ENCODE assay signal across 13 cellular contexts in genomic region chr5:2753452-2754409, GRCh38. TPM values are rescaled to one million over a fixed set of nuclear protein-coding genes. Genes with fewer than 3 reads are reported as not detected.
DNase-seq lines count a peak whose midpoint lies in the region; ATAC-seq and TF ChIP-seq lines count a peak whose summit lies in the region.
"Had no signal": no experiment of that assay in that cellular context is flagged by ENCODE, and none has a peak within 500 bp of the region (broad histone marks: within the 10 kb centered on the region; RNA-seq: fewer than 3 reads in every experiment).

No MANE protein-coding gene starts in this region.

- H3K4me3 ChIP-seq in GM23338 = peak overlapping the region; percentile 95
- no peak overlapping the region for H3K4me3 ChIP-seq in esophagus muscularis mucosa
- H3K4me3 ChIP-seq: thoracic aorta had no signal

- H3K9me2 ChIP-seq in GM23338 (ENCODE audit: insufficient read depth) = no peaks in the 10 kb centered on the region
- H3K9me2 ChIP-seq: SK-N-SH had no signal

- H3K27ac Mint-ChIP-seq in GM23338 (no peak overlapping the region), progenitor cell of endocrine pancreas (peak overlapping the region; percentile 10)
- H3K27ac Mint-ChIP-seq in activated naive CD4-positive, alpha-beta T cell treated with anti-CD3 and anti-CD28 coated beads for 36 hours = no peak overlapping the region

- peaks cover 27% of the 10 kb centered on the region for H3F3A ChIP-seq in GM23338 (replicated peaks; ENCODE audit: low read depth)

- peaks cover 8% of the 10 kb centered on the region for H3K79me2 ChIP-seq in GM23338 (replicated peaks; ENCODE audit: insufficient read depth)

- H3K27me3 Mint-ChIP-seq in GM23338 (ENCODE audit: insufficient read depth, low read depth, poor library complexity) = peaks cover 79% of the 10 kb centered on the region
- H3K27me3 Mint-ChIP-seq in progenitor cell of endocrine pancreas = peaks cover 73% of the 10 kb centered on the region
- peaks cover 66% of the 10 kb centered on the region for H3K27me3 Mint-ChIP-seq in activated naive CD4-positive, alpha-beta T cell treated with anti-CD3 and anti-CD28 coated beads for 36 hours (ENCODE audit: low read depth)

- H3K36me3 ChIP-seq in GM23338 (ENCODE audit: insufficient read depth) (no peaks in the 10 kb centered on the region), esophagus muscularis mucosa (no peaks in the 10 kb centered on the region)
- H3K36me3 ChIP-seq: thoracic aorta had no signal

- peaks cover 46% of the 10 kb centered on the region for H3K4me1 Mint-ChIP-seq in GM23338
- peaks cover 13% of the 10 kb centered on the region for H3K4me1 Mint-ChIP-seq in progenitor cell of endocrine pancreas (ENCODE audit: low read depth)
- H3K4me1 Mint-ChIP-seq in activated naive CD4-positive, alpha-beta T cell treated with anti-CD3 and anti-CD28 coated beads for 36 hours (ENCODE audit: low read depth) = peaks cover 31% of the 10 kb centered on the region

- intact Hi-C loops in esophagus muscularis mucosa (cut with DNase I) = no loop called here
- intact Hi-C loops in activated naive CD4-positive, alpha-beta T cell treated with anti-CD3 and anti-CD28 coated beads for 36 hours (cut with micrococcal nuclease) = loop anchor here (5.0 kb wide), 1 partner anchor 849 kb away; no protein-coding TSS in a partner anchor

- DNase-seq in GM23338 (ENCODE audit: low spot score) = peak; percentile 60
- DNase-seq in NCI-H526 treated with DMSO at 0.1 percent for 48 hours (lab: John Stamatoyannopoulos, UW) = peak; percentile 56
- DNase-seq in esophagus muscularis mucosa (ENCODE audit: extremely low spot score) = peak; percentile 74
- DNase-seq in progenitor cell of endocrine pancreas (ENCODE audit: low spot score, unreplicated experiment) = no peak
- no peak for DNase-seq in activated naive CD4-positive, alpha-beta T cell treated with anti-CD3 and anti-CD28 coated beads for 36 hours
- DNase-seq: activated CD4-positive, CD25-positive, alpha-beta regulatory T cell treated with anti-CD3 and anti-CD28 coated beads, Interleukin-2, amount 50 U/mL, for 72 hours; cerebellar nuclear complex; kidney; NCI-H82; SK-N-SH had no signal

- no peaks in the 10 kb centered on the region for H3K9me3 ChIP-seq in esophagus muscularis mucosa
- H3K9me3 ChIP-seq: SK-N-SH, thoracic aorta had no signal

- no peak for TF ChIP-seq EP300 in esophagus muscularis mucosa (IDR thresholded peaks at IDR 0.05)

- H3K27ac ChIP-seq in GM23338 (ENCODE audit: low read depth) (no peak overlapping the region), esophagus muscularis mucosa (replicated peaks in 1 of 4) (no peak overlapping the region)
- H3K27ac ChIP-seq: thoracic aorta had no signal

- WGBS in esophagus muscularis mucosa = 4% methylated on average over 27 of the region's 29 CpGs

- TF ChIP-seq CTCF in GM23338 (conservative IDR thresholded peaks at IDR 0.05; ENCODE audit: low read depth in 2 of 2) (no peak), esophagus muscularis mucosa (IDR thresholded peaks at IDR 0.05) (no peak), progenitor cell of endocrine pancreas (IDR thresholded peaks at IDR 0.05; ENCODE audit: unreplicated experiment) (no peak)

- peaks cover 81% of the 10 kb centered on the region for H3K27me3 ChIP-seq in GM23338 (ENCODE audit: insufficient read depth)
- peaks cover 0 to 98% (median 75%) of the 10 kb centered on the region in 4 donors for H3K27me3 ChIP-seq in esophagus muscularis mucosa

- H3K36me3 Mint-ChIP-seq in GM23338 (ENCODE audit: low read depth) (peaks cover 14% of the 10 kb centered on the region), progenitor cell of endocrine pancreas (ENCODE audit: insufficient read depth) (peaks cover 7% of the 10 kb centered on the region)
- peaks cover 4% of the 10 kb centered on the region for H3K36me3 Mint-ChIP-seq in activated naive CD4-positive, alpha-beta T cell treated with anti-CD3 and anti-CD28 coated beads for 36 hours (ENCODE audit: low read depth)

- H3K4me2 ChIP-seq in GM23338 = peak overlapping the region; percentile 88
- H3K4me2 ChIP-seq: SK-N-SH had no signal

- H4K20me1 ChIP-seq in GM23338 (replicated peaks; ENCODE audit: insufficient read depth) = no peaks in the 10 kb centered on the region; the same call in none of the 2 replicates

- no peak overlapping the region for H2AFZ ChIP-seq in GM23338

- H3K9me3 Mint-ChIP-seq in GM23338 (peaks cover 9% of the 10 kb centered on the region; the same call in 2 of the 3 replicates), progenitor cell of endocrine pancreas (ENCODE audit: low read depth) (peaks cover 3% of the 10 kb centered on the region)
- no peaks in the 10 kb centered on the region for H3K9me3 Mint-ChIP-seq in activated naive CD4-positive, alpha-beta T cell treated with anti-CD3 and anti-CD28 coated beads for 36 hours

- ATAC-seq in GM23338 (no peak), HG02571 (IDR thresholded peaks at IDR 0.05; ENCODE audit: unreplicated experiment) (no peak), GM18498 (IDR thresholded peaks at IDR 0.05; ENCODE audit: unreplicated experiment) (no peak)

- peak overlapping the region; percentile 81 for H3K4me3 Mint-ChIP-seq in GM23338
- H3K4me3 Mint-ChIP-seq in progenitor cell of endocrine pancreas (ENCODE audit: low read depth) = peak overlapping the region; percentile 41
- no peak overlapping the region for H3K4me3 Mint-ChIP-seq in activated naive CD4-positive, alpha-beta T cell treated with anti-CD3 and anti-CD28 coated beads for 36 hours

- TF ChIP-seq POLR2A in esophagus muscularis mucosa (IDR thresholded peaks at IDR 0.05; ENCODE audit: low read depth) = no peak

- CTCF ChIA-PET in activated naive CD4-positive, alpha-beta T cell treated with anti-CD3 and anti-CD28 coated beads for 36 hours (lab: Charles Lee) = interaction anchor here (0.6 to 1.2 kb wide), 2 partner anchors 9 to 499 kb away, joined by 3 read pairs; no protein-coding TSS in a partner anchor

- H3K4me1 ChIP-seq in GM23338 (ENCODE audit: insufficient read depth) = peaks cover 37% of the 10 kb centered on the region
- H3K4me1 ChIP-seq in esophagus muscularis mucosa = peaks cover 27 to 82% (median 75%) of the 10 kb centered on the region in 4 donors

TF ChIP-seq in GM23338, 12 proteins besides CTCF, POLR2A, EP300 and RAD21:
- TF ChIP-seq ZNF331 (CRISPR knock-in tag; IDR thresholded peaks at IDR 0.05; ENCODE audit: low read depth) = no peak
- TF ChIP-seq EZH2 (IDR thresholded peaks at IDR 0.05; ENCODE audit: low read depth, unreplicated experiment) = peak; percentile 59

RNA-seq across cellular contexts. Expression of gene IRX2, which starts 2.3 kb away (rescaled TPM):
- total RNA-seq in GM23338 (2014; rRNA removed; shearing (Covaris generic)) = 15.8 and 25.3 TPM in 2 replicates
- 13.6 and 14.5 TPM in 2 replicates for polyA plus RNA-seq in GM23338 (2016; fragmentation: Nextera tagmentation; extraction: Ambion mirVana)
- under 1 TPM in 2 of 4 donors, not detected in 2; 0.17 to 0.26 TPM for total RNA-seq in esophagus muscularis mucosa
- total RNA-seq in progenitor cell of endocrine pancreas = 4.2 and 6.0 TPM in 2 replicates
- not detected for total RNA-seq in activated naive CD4-positive, alpha-beta T cell treated with anti-CD3 and anti-CD28 coated beads for 36 hours
- polyA plus RNA-seq: SK-N-SH had no signal

Comparison
In these comparisons a context has a peak if more than half of its experiments do, and no peak if none do; other contexts are left out.
1. DNase-seq: peak in GM23338 (single experiment), NCI-H526 treated with DMSO at 0.1 percent for 48 hours (single experiment) and esophagus muscularis mucosa (single experiment); none in progenitor cell of endocrine pancreas (single experiment) and activated naive CD4-positive, alpha-beta T cell treated with anti-CD3 and anti-CD28 coated beads for 36 hours (single experiment).